ENCODE assay signal across 10 cellular contexts in the genomic region with DNA sequence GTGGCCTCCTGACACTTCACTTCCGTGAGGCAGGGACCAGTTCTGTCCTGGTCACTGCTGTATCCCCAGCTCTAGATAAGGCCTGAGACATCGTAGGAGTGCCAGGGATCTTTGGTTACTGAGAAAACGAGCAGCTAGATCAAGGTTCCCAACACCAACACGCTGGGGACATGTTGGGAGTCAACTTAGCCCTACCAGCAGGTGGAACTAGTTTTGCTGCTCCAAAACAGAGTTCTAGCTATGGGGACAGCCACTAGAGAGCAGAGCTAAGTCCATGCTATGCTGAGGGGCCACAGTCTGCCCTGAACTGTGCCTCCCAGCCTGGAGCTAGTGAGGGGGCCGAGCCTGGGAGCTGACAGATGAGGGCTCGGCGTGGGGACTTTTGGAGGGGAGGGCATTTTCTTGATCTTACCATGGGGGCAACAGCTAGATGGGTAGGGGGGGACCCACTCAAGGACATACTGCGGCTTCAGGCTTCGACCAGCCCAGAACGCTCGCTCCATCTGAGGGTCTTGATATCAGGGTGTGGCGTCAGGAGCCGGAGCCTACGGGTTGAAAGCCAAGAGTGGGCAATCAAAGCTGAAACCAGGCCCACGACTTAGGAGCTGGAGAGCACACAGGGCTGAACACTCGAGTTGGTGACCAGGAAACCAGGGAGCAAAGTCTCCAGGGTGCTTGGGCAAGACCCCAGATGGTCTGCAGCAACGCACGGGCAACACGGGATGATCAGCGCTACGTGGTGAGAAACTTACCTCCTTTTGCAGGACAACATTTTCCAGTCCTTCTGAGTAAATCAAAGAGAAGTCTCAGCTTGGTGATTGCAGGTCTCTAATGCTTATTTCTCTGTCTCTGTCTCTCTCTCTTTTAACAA. TPM values are rescaled to one million over a fixed set of nuclear protein-coding genes. Genes with fewer than 3 reads are reported as not detected.
DNase-seq lines count a peak whose midpoint lies in the region; ATAC-seq, FAIRE-seq and TF ChIP-seq lines count a peak whose summit lies in the region.
"Had no signal": no experiment of that assay in that cellular context is flagged by ENCODE, and none has a peak within 500 bp of the region (broad histone marks: within the 10 kb centered on the region; RNA-seq: fewer than 3 reads in every experiment).

No MANE protein-coding gene starts in this region.

- no peaks in the 10 kb centered on the region for H3K27me3 ChIP-seq in kidney epithelial cell (ENCODE audit: control insufficient read depth, insufficient read depth, low read length)

- ATAC-seq in GM21528 (IDR thresholded peaks at IDR 0.05; ENCODE audit: low FRiP score, unreplicated experiment) = no peak

- no peaks in the 10 kb centered on the region for H3K36me3 ChIP-seq in kidney epithelial cell (ENCODE audit: control insufficient read depth, insufficient read depth, low read length)

- peaks cover 41% of the 10 kb centered on the region for H3K4me1 Mint-ChIP-seq in CD14-positive monocyte
- peaks cover 48% of the 10 kb centered on the region for H3K4me1 Mint-ChIP-seq in activated CD4-positive, alpha-beta memory T cell treated with anti-CD3 and anti-CD28 coated beads for 36 hours (ENCODE audit: low read depth)

- peak overlapping the region; percentile 80 to 91 for H3K4me3 Mint-ChIP-seq in CD14-positive monocyte
- peak overlapping the region; percentile 75 for H3K4me3 Mint-ChIP-seq in activated CD4-positive, alpha-beta memory T cell treated with anti-CD3 and anti-CD28 coated beads for 36 hours

- H3K27ac Mint-ChIP-seq in CD14-positive monocyte = peak overlapping the region; percentile 93 to 94 (median 93)
- H3K27ac Mint-ChIP-seq in activated CD4-positive, alpha-beta memory T cell treated with anti-CD3 and anti-CD28 coated beads for 36 hours = peak overlapping the region; percentile 73

- CTCF ChIA-PET in activated CD4-positive, alpha-beta memory T cell treated with anti-CD3 and anti-CD28 coated beads for 36 hours (lab: Charles Lee) = interaction anchor here (0.7 to 20.1 kb wide), 39 partner anchors 7 to 643 kb away, joined by 3 to 430 read pairs (median 5); partner anchors contain the start of genes BRD7, CNEP1R1, CYLD and SNX20

- peaks cover 0 to 1% (median 0%) of the 10 kb centered on the region in 3 donors for H3K27me3 Mint-ChIP-seq in CD14-positive monocyte (ENCODE audit: low read depth in 3 of 3)
- no peaks in the 10 kb centered on the region for H3K27me3 Mint-ChIP-seq in activated CD4-positive, alpha-beta memory T cell treated with anti-CD3 and anti-CD28 coated beads for 36 hours

- POLR2A ChIA-PET in activated CD4-positive, alpha-beta memory T cell treated with anti-CD3 and anti-CD28 coated beads for 36 hours (lab: Charles Lee) = interaction anchor here (0.6 to 4.0 kb wide), 10 partner anchors 10 to 471 kb away, joined by 3 to 17 read pairs (median 6); partner anchors contain the start of genes CYLD and SNX20

- intact Hi-C loops in CD14-positive monocyte (cut with micrococcal nuclease) = loop anchor here in 1 of 2 donors (5.0 to 10.0 kb wide), 3 partner anchors 120 to 455 kb away; partner anchors contain the start of genes BRD7 and NKD1
- intact Hi-C loops in activated CD4-positive, alpha-beta memory T cell treated with anti-CD3 and anti-CD28 coated beads for 36 hours (cut with micrococcal nuclease) = loop anchor here (1.0 to 5.0 kb wide), 7 partner anchors 80 to 455 kb away; partner anchors contain the start of genes ADCY7, BRD7 and NKD1

- DNase-seq in CD14-positive monocyte (ENCODE audit: low spot score) (no peak), GM18507 (ENCODE audit: extremely low spot score, insufficient read length, low read depth) (no peak), kidney epithelial cell (ENCODE audit: low read depth) (no peak), Ammon's horn (ENCODE audit: low spot score) (no peak), glomerular visceral epithelial cell (ENCODE audit: extremely low spot score) (no peak), NCI-H1694 treated with DMSO at 0.1 percent for 48 hours (lab: John Stamatoyannopoulos, UW) (no peak)
- peak; percentile 17 for DNase-seq in activated CD4-positive, alpha-beta memory T cell treated with anti-CD3 and anti-CD28 coated beads for 36 hours
- DNase-seq: small intestine had no signal

- peak; percentile 46 for FAIRE-seq in GM18507 (lab: Jason Lieb, UNC)
- FAIRE-seq: kidney, small intestine had no signal

- H3K36me3 Mint-ChIP-seq in CD14-positive monocyte = peaks cover 45 to 47% of the 10 kb centered on the region in 2 donors
- H3K36me3 Mint-ChIP-seq in activated CD4-positive, alpha-beta memory T cell treated with anti-CD3 and anti-CD28 coated beads for 36 hours = peaks cover 18% of the 10 kb centered on the region

- no peak for TF ChIP-seq CTCF in CD14-positive monocyte (IDR thresholded peaks at IDR 0.05)
- TF ChIP-seq CTCF in kidney epithelial cell (IDR thresholded peaks at IDR 0.05; ENCODE audit: insufficient read depth, low read length, poor library complexity, severe bottlenecking) = peak; percentile 4

- H3K9me3 Mint-ChIP-seq in CD14-positive monocyte = peaks cover 10 to 13% (median 12%) of the 10 kb centered on the region in 7 donors
- H3K9me3 Mint-ChIP-seq in activated CD4-positive, alpha-beta memory T cell treated with anti-CD3 and anti-CD28 coated beads for 36 hours = peaks cover 14% of the 10 kb centered on the region

- no peak overlapping the region for H3K4me3 ChIP-seq in kidney epithelial cell (ENCODE audit: low read depth, low read length)

RNA-seq across cellular contexts. Expression of gene SNX20, which starts 13.4 kb away (rescaled TPM):
- polyA plus RNA-seq in CD14-positive monocyte = 10 to 100 TPM; 51.0 to 83.2 TPM
- total RNA-seq in activated CD4-positive, alpha-beta memory T cell treated with anti-CD3 and anti-CD28 coated beads for 36 hours = 10 to 100 TPM; 55.4 to 56.9 TPM
- not detected in 2 replicates for total RNA-seq in kidney epithelial cell

RNA-seq across cellular contexts. Expression of gene NOD2, which starts 25.7 kb away (rescaled TPM):
- 10 to 100 TPM; 18.5 to 29.7 TPM for polyA plus RNA-seq in CD14-positive monocyte
- 10 to 100 TPM; 17.9 to 18.7 TPM for total RNA-seq in activated CD4-positive, alpha-beta memory T cell treated with anti-CD3 and anti-CD28 coated beads for 36 hours
- 0.07 and 0.46 TPM in 2 replicates for total RNA-seq in kidney epithelial cell

Comparison
In these comparisons a context has a peak if more than half of its experiments do, and no peak if none do; other contexts are left out.
1. RNA of gene SNX20, which starts 13.4 kb away (total RNA-seq): 55.4 to 56.9 TPM in activated CD4-positive, alpha-beta memory T cell treated with anti-CD3 and anti-CD28 coated beads for 36 hours; not detected in kidney epithelial cell; every median in the first group is over 10 times any median in the second.
2. RNA of gene NOD2, which starts 25.7 kb away (total RNA-seq): 17.9 to 18.7 TPM in activated CD4-positive, alpha-beta memory T cell treated with anti-CD3 and anti-CD28 coated beads for 36 hours; 0.07 to 0.46 TPM in kidney epithelial cell; every median in the first group is over 10 times any median in the second.